Comparison of ENCODE assay signal across 33 cellular contexts in genomic region chr4:5081441-5081999, GRCh38. TPM values are rescaled to one million over a fixed set of nuclear protein-coding genes. Genes with fewer than 3 reads are reported as not detected.
"Had no signal": no experiment of that assay in that cellular context is flagged by ENCODE, and none has a peak within 500 bp of the region (broad histone marks: within the 10 kb centered on the region; RNA-seq: fewer than 3 reads in every experiment).

No MANE protein-coding gene starts in this region.

- H3K4me1 Mint-ChIP-seq: naive thymus-derived CD8-positive, alpha-beta T cell; nephron progenitor cell; stimulated activated memory B cell treated with anti-CD40 and anti-IgM and Interleukin-4, amounts not matched to agents 10 μg/mL and 1 μg/mL and 100 μg/mL, for 72 hours; stimulated activated naive CD8-positive, alpha-beta T cell treated with anti-CD3 and anti-CD28 coated beads, Interleukin-15, amount 100 ng/mL, for 72 hours had no signal

- ATAC-seq: naive thymus-derived CD8-positive, alpha-beta T cell; natural killer cell treated with Interleukin-12 subunit alpha and Interleukin-12 subunit beta and Interleukin-15 and Interleukin-18, amount 100 ng/mL, for 72 hours; psoas muscle; right cardiac atrium; sciatic nerve; stimulated activated memory B cell treated with anti-CD40 and anti-IgM and Interleukin-4, amounts not matched to agents 10 μg/mL and 1 μg/mL and 100 μg/mL, for 72 hours; stimulated activated naive CD8-positive, alpha-beta T cell treated with anti-CD3 and anti-CD28 coated beads, Interleukin-15, amount 100 ng/mL, for 72 hours; stimulated activated naive CD8-positive, alpha-beta T cell treated with anti-CD3 and anti-CD28 coated beads, Interleukin-15, Interleukin-2, amounts not matched to agents 100 U/mL and 50 U/mL, for 24 hours; upper lobe of right lung had no signal

- H3K4me1 ChIP-seq: parathyroid adenoma, psoas muscle, spleen, suprapubic skin, testis, tibial artery, transverse colon, upper lobe of right lung, uterus had no signal

- H3K4me2 ChIP-seq: smooth muscle cell had no signal

- H3K9me3 ChIP-seq: neutrophil, ovary, testis, upper lobe of right lung had no signal

- H3K79me2 ChIP-seq: parathyroid adenoma had no signal

- H3K36me3 Mint-ChIP-seq: type B pancreatic cell had no signal

- H3K4me3 Mint-ChIP-seq: naive thymus-derived CD8-positive, alpha-beta T cell; natural killer cell treated with Interleukin-12 subunit alpha and Interleukin-12 subunit beta and Interleukin-15 and Interleukin-18, amount 100 ng/mL, for 72 hours; nephron progenitor cell; neural crest cell; stimulated activated memory B cell treated with anti-CD40 and anti-IgM and Interleukin-4, amounts not matched to agents 10 μg/mL and 1 μg/mL and 100 μg/mL, for 72 hours; stimulated activated naive CD8-positive, alpha-beta T cell treated with anti-CD3 and anti-CD28 coated beads, Interleukin-15, amount 100 ng/mL, for 72 hours; type B pancreatic cell had no signal

- H3K27ac Mint-ChIP-seq: naive thymus-derived CD8-positive, alpha-beta T cell; natural killer cell treated with Interleukin-12 subunit alpha and Interleukin-12 subunit beta and Interleukin-15 and Interleukin-18, amount 100 ng/mL, for 72 hours; nephron progenitor cell; progenitor cell of endocrine pancreas; stimulated activated memory B cell treated with anti-CD40 and anti-IgM and Interleukin-4, amounts not matched to agents 10 μg/mL and 1 μg/mL and 100 μg/mL, for 72 hours; type B pancreatic cell had no signal

- DNase-seq: naive thymus-derived CD8-positive, alpha-beta T cell; nephron progenitor cell; nucleus accumbens; ovary; posterior cingulate gyrus; psoas muscle; right cardiac atrium; spleen; stimulated activated CD4-positive, alpha-beta T cell treated with anti-CD3 and anti-CD28 coated beads, Interleukin-12 subunit alpha, Interleukin-12 subunit beta, amount 100 ng/mL, for 4 hours; stimulated activated CD4-positive, alpha-beta T cell treated with anti-CD3 and anti-CD28 coated beads, Interleukin-1b, Interleukin-23, amount 100 ng/mL, for 48 hours; stimulated activated CD4-positive, alpha-beta T cell treated with anti-CD3 and anti-CD28 coated beads, Interleukin-4, amount 100 ng/mL, for 1 hour; stimulated activated CD4-positive, alpha-beta T cell treated with anti-CD3 and anti-CD28 coated beads, Interleukin-4, amount 100 ng/mL, for 4 hours; stimulated activated CD8-positive, alpha-beta memory T cell treated with anti-CD3 and anti-CD28 coated beads, Interleukin-4, amount 100 ng/mL, for 48 hours; stimulated activated naive CD4-positive, alpha-beta T cell; stimulated activated naive CD8-positive, alpha-beta T cell treated with anti-CD3 and anti-CD28 coated beads, Interleukin-15, amount 100 ng/mL, for 72 hours; stimulated activated naive CD8-positive, alpha-beta T cell treated with anti-CD3 and anti-CD28 coated beads, Interleukin-15, Interleukin-2, amounts not matched to agents 100 U/mL and 50 U/mL, for 24 hours; substantia nigra; testis; tibial artery; transverse colon; upper lobe of right lung; uterus had no signal

- H3K36me3 ChIP-seq: neutrophil, ovary, spleen, suprapubic skin, tibial artery, transverse colon, upper lobe of right lung, uterus had no signal

- H2AFZ ChIP-seq: parathyroid adenoma had no signal

- H3K27me3 ChIP-seq: neutrophil, ovary, suprapubic skin, testis, tibial artery, transverse colon, upper lobe of right lung, uterus had no signal

- H3K27ac ChIP-seq: neutrophil, ovary, parathyroid adenoma, psoas muscle, skin epidermis, spleen, suprapubic skin, testis, tibial artery, transverse colon, upper lobe of right lung, uterus had no signal

- H3K9me3 Mint-ChIP-seq: type B pancreatic cell had no signal

- H3K9ac ChIP-seq: parathyroid adenoma had no signal

- H3K4me3 ChIP-seq: ovary, psoas muscle, skin epidermis, smooth muscle cell, spleen, suprapubic skin, testis, tibial artery, transverse colon, upper lobe of right lung, uterus had no signal

RNA-seq across cellular contexts. Expression of gene STK32B, which starts 30.2 kb away (rescaled TPM):
- total RNA-seq: naive thymus-derived CD8-positive, alpha-beta T cell; natural killer cell treated with Interleukin-12 subunit alpha and Interleukin-12 subunit beta and Interleukin-15 and Interleukin-18, amount 100 ng/mL, for 72 hours had no signal
- polyA plus RNA-seq: naive thymus-derived CD8-positive, alpha-beta T cell had no signal
